ENCODE assay signal across 17 cellular contexts in genomic region chr3:14523792-14524191, GRCh38. TPM values are rescaled to one million over a fixed set of nuclear protein-coding genes. Genes with fewer than 3 reads are reported as not detected.
DNase-seq lines count a peak whose midpoint lies in the region; ATAC-seq and TF ChIP-seq lines count a peak whose summit lies in the region.
"Had no signal": no experiment of that assay in that cellular context is flagged by ENCODE, and none has a peak within 500 bp of the region (broad histone marks: within the 10 kb centered on the region; RNA-seq: fewer than 3 reads in every experiment).

No MANE protein-coding gene starts in this region.

- H2AFZ ChIP-seq in osteoblast (ENCODE audit: low read length): no peak overlapping the region
- H2AFZ ChIP-seq: parathyroid adenoma had no signal

- ATAC-seq in HG02642 (IDR thresholded peaks at IDR 0.05; ENCODE audit: poor library complexity, unreplicated experiment) (no peak), GM19463 (IDR thresholded peaks at IDR 0.05; ENCODE audit: unreplicated experiment) (no peak)
- ATAC-seq: activated naive CD4-positive, alpha-beta T cell treated with anti-CD3 and anti-CD28 coated beads, Interleukin-2, amount 50 U/mL, for 72 hours had no signal

- no peaks in the 10 kb centered on the region for H3K79me2 ChIP-seq in osteoblast (ENCODE audit: insufficient read depth, low read length)
- H3K79me2 ChIP-seq: parathyroid adenoma had no signal

- H4K20me1 ChIP-seq in osteoblast (ENCODE audit: insufficient read depth, low read length): no peaks in the 10 kb centered on the region
- H4K20me1 ChIP-seq: BLaER1 had no signal

- H3K36me3 ChIP-seq in BJ (ENCODE audit: control insufficient read depth, insufficient read depth, low read length) (no peaks in the 10 kb centered on the region), MG63 (no peaks in the 10 kb centered on the region), osteoblast (ENCODE audit: insufficient read depth, low read length) (no peaks in the 10 kb centered on the region)
- H3K36me3 ChIP-seq: BLaER1, SJCRH30 had no signal

- H3K36me3 Mint-ChIP-seq in chondrocyte (ENCODE audit: low read depth): no peaks in the 10 kb centered on the region
- H3K36me3 Mint-ChIP-seq: activated naive CD4-positive, alpha-beta T cell treated with anti-CD3 and anti-CD28 coated beads, Interleukin-2, amount 50 U/mL, for 72 hours had no signal

- peaks cover 5% of the 10 kb centered on the region for H3K4me1 Mint-ChIP-seq in chondrocyte (ENCODE audit: low read depth)

- H3K4me3 ChIP-seq in BJ (ENCODE audit: low read depth, low read length) (no peak overlapping the region), MG63 (no peak overlapping the region), fibroblast of mammary gland (ENCODE audit: control insufficient read depth, low read depth, low read length) (no peak overlapping the region), osteoblast (ENCODE audit: insufficient read depth, low read length) (no peak overlapping the region)
- H3K4me3 ChIP-seq: BLaER1, SJCRH30 had no signal

- no peak overlapping the region for H3K27ac ChIP-seq in osteoblast (ENCODE audit: low read depth, low read length)
- H3K27ac ChIP-seq: BLaER1, parathyroid adenoma, SJCRH30 had no signal

- peak; percentile 6 for DNase-seq in BJ (ENCODE audit: low read depth)
- peak; percentile 22 for DNase-seq in MG63
- peak; percentile 66 for DNase-seq in fibroblast of mammary gland (ENCODE audit: low read depth)
- DNase-seq in osteoblast (ENCODE audit: insufficient read length, low spot score, missing footprints): peak; percentile 85
- no peak for DNase-seq in chondrocyte (ENCODE audit: low spot score)
- no peak for DNase-seq in central memory CD4-positive, alpha-beta T cell
- DNase-seq: activated CD4-positive, alpha-beta T cell treated with anti-CD3 and anti-CD28 coated beads for 48 hours; caudate nucleus; NCI-H187; SJCRH30; stimulated activated CD4-positive, alpha-beta T cell treated with anti-CD3 and anti-CD28 coated beads, Interleukin-15, amount 100 ng/mL, for 24 hours; substantia nigra had no signal

- peaks cover 7% of the 10 kb centered on the region for H3K27me3 Mint-ChIP-seq in chondrocyte (ENCODE audit: low read depth)

- H3K4me3 Mint-ChIP-seq in chondrocyte (ENCODE audit: unreplicated experiment): no peak overlapping the region

- POLR2A ChIA-PET in BJ (lab: Charles Lee): no interaction called here

- H3K4me1 ChIP-seq in osteoblast (ENCODE audit: insufficient read depth, low read length): peaks cover 4% of the 10 kb centered on the region
- H3K4me1 ChIP-seq: BLaER1, parathyroid adenoma, SJCRH30 had no signal

- H3K9me3 Mint-ChIP-seq in chondrocyte (ENCODE audit: low read depth): no peaks in the 10 kb centered on the region
- H3K9me3 Mint-ChIP-seq: activated naive CD4-positive, alpha-beta T cell treated with anti-CD3 and anti-CD28 coated beads, Interleukin-2, amount 50 U/mL, for 72 hours had no signal

- CTCF ChIA-PET in BJ (lab: Yijun Ruan, JAX): interaction anchor here (1.6 to 4.2 kb wide), 2 partner anchors 15 to 24 kb away, joined by 8 to 19 read pairs; no protein-coding TSS in a partner anchor

- no peaks in the 10 kb centered on the region; the same call in 1 of the 2 replicates for H3K27me3 ChIP-seq in BJ (ENCODE audit: control insufficient read depth, insufficient read depth, low read length)
- no peaks in the 10 kb centered on the region for H3K27me3 ChIP-seq in MG63
- peaks cover 6% of the 10 kb centered on the region for H3K27me3 ChIP-seq in osteoblast (ENCODE audit: insufficient read depth, low read length)
- H3K27me3 ChIP-seq: BLaER1 had no signal

- H3K9me3 ChIP-seq in MG63 (no peaks in the 10 kb centered on the region), osteoblast (ENCODE audit: low read depth, low read length) (no peaks in the 10 kb centered on the region)
- H3K9me3 ChIP-seq: BLaER1, SJCRH30 had no signal

- no peak overlapping the region for H3K27ac Mint-ChIP-seq in chondrocyte (ENCODE audit: unreplicated experiment)
- H3K27ac Mint-ChIP-seq: activated naive CD4-positive, alpha-beta T cell treated with anti-CD3 and anti-CD28 coated beads, Interleukin-2, amount 50 U/mL, for 72 hours had no signal

- no peak overlapping the region for H3K4me2 ChIP-seq in osteoblast (ENCODE audit: insufficient read depth, low read length)
- H3K4me2 ChIP-seq: BLaER1 had no signal

- TF ChIP-seq CTCF in BJ (IDR thresholded peaks at IDR 0.05; ENCODE audit: insufficient read depth, low read depth, low read length) (no peak), fibroblast of mammary gland (conservative IDR thresholded peaks at IDR 0.05; ENCODE audit: control insufficient read depth, insufficient read depth, low read depth, low read length) (no peak), osteoblast (IDR thresholded peaks at IDR 0.05; ENCODE audit: extremely low read depth, low read depth, low read length) (no peak), chondrocyte (IDR thresholded peaks at IDR 0.05) (no peak)

RNA-seq across cellular contexts. Expression of gene GRIP2, which starts 16.4 kb away (rescaled TPM):
- 0.18 and 0.45 TPM in 2 replicates for polyA plus RNA-seq in BJ (2011; rRNA removed)
- 0.51 and 1.0 TPM in 2 replicates for polyA minus RNA-seq in BJ (2011; rRNA and poly(A)+ RNA removed)
- total RNA-seq in MG63 (2014; rRNA removed; shearing (Covaris generic); ENCODE audit: low replicate concordance): not detected in 2 replicates
- under 0.01 and 1.4 TPM in 2 replicates for total RNA-seq in osteoblast
- 0.20 to 0.63 TPM in 2 of 3 replicates, not detected in the other for total RNA-seq in chondrocyte
- total RNA-seq: activated naive CD4-positive, alpha-beta T cell treated with anti-CD3 and anti-CD28 coated beads, Interleukin-2, amount 50 U/mL, for 72 hours had no signal

Comparison
In these comparisons a context has a peak if more than half of its experiments do, and no peak if none do; other contexts are left out.
1. DNase-seq: peak in BJ (single experiment), MG63 (single experiment), fibroblast of mammary gland (single experiment) and osteoblast (single experiment); none in chondrocyte (single experiment) and central memory CD4-positive, alpha-beta T cell (single experiment).